9 cellular contexts compared by ENCODE assay signal in the genomic region with DNA sequence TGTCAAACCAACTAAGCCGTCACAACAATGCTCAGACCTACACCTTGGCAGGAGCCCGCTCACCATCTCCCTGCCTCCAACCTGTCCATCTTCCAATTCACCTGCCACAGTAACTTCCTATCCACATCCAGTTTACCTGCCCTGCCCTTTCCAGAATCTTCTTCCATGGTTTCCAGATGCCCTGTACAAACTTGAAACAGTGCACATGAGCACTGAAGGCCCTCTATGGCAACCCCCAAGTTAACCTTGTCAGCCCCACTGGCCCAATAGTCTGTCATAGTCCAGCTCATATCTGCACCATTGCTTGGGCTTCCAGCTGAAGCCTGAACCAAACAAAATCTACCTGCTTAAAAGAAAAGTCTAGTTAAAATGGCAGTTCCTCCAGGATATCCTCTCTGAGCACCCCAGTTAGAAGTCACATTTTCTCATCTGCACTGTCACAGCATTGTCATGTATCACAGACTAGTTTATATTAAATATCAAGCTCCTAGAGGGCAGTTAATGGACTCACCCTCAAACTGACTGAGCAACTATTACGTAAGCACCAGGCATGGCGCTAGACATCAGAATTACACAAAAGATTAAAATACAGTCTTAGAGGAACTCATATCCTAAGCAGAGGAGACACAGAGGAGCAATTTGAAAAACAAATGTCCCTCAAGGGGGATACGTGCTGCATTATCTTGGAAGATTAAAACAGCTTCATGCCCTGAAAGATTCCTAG. TPM values are rescaled to one million over a fixed set of nuclear protein-coding genes. Genes with fewer than 3 reads are reported as not detected.
DNase-seq lines count a peak whose midpoint lies in the region; FAIRE-seq and TF ChIP-seq lines count a peak whose summit lies in the region.
"Had no signal": no experiment of that assay in that cellular context is flagged by ENCODE, and none has a peak within 500 bp of the region (broad histone marks: within the 10 kb centered on the region; RNA-seq: fewer than 3 reads in every experiment).

No MANE protein-coding gene starts in this region.

- H3K9me2 ChIP-seq in Karpas-422 (replicated peaks; ENCODE audit: insufficient read depth, low read length), result no peaks in the 10 kb centered on the region
- H3K9me2 ChIP-seq in GM23248 (ENCODE audit: insufficient read depth), result no peaks in the 10 kb centered on the region

- H3K27ac ChIP-seq in ACC112 (ENCODE audit: low read depth, low read length), result peak overlapping the region; percentile 51; the same call in 1 of the 2 replicates
- H3K27ac ChIP-seq in Karpas-422 (ENCODE audit: low read length), result peak overlapping the region; percentile 45
- H3K27ac ChIP-seq in muscle layer of colon (ENCODE audit: low read depth, low read length), result peak overlapping the region; percentile 30
- H3K27ac ChIP-seq in GM23248, result no peak overlapping the region

- H4K20me1 ChIP-seq in Karpas-422 (ENCODE audit: insufficient read depth, low read depth, low read length) (peaks cover 67% of the 10 kb centered on the region), GM23248 (ENCODE audit: insufficient read depth) (peaks cover 42% of the 10 kb centered on the region)

- H3K27ac Mint-ChIP-seq in MCF 10A (ENCODE audit: low read depth, unreplicated experiment), result peak overlapping the region; percentile 93

- peaks cover 86% of the 10 kb centered on the region for H3K36me3 Mint-ChIP-seq in MCF 10A (ENCODE audit: insufficient read depth, unreplicated experiment)

- H3K9ac ChIP-seq in Karpas-422 (ENCODE audit: low read length) (no peak overlapping the region), muscle layer of colon (ENCODE audit: low read length) (no peak overlapping the region), GM23248 (no peak overlapping the region)

- WGBS in GM23248 (ENCODE audit: low coverage in 1 of 2, low lambda C conversion rate in 2 of 2, missing lambda C conversion rate in 2 of 2), 2 experiments, result 97 to 99% methylated on average over 5 of the region's 5 CpGs

- H3K27me3 Mint-ChIP-seq in MCF 10A (ENCODE audit: insufficient read depth, unreplicated experiment), result no peaks in the 10 kb centered on the region

- BruUV-seq in MCF 10A (replicated peaks; lab: Mats Ljungman, UMichigan), result no TSS peak

- H3K4me3 ChIP-seq in ACC112 (ENCODE audit: low read depth, low read length), result no peak overlapping the region
- no peak overlapping the region for H3K4me3 ChIP-seq in Karpas-422 (ENCODE audit: low read length)
- H3K4me3 ChIP-seq in muscle layer of colon (ENCODE audit: low read depth in 1 of 2, low read length in 2 of 2), result peak overlapping the region in 1 of 2 donors; percentile 19
- H3K4me3 ChIP-seq in GM23248, result no peak overlapping the region

- H3K4me2 ChIP-seq in Karpas-422 (ENCODE audit: low read depth, low read length, poor library complexity, severe bottlenecking), result no peak overlapping the region
- no peak overlapping the region for H3K4me2 ChIP-seq in GM23248 (ENCODE audit: unreplicated experiment)

- no peak for FAIRE-seq in frontal cortex (lab: Jason Lieb, UNC)

- TF ChIP-seq CTCF in MCF 10A (IDR thresholded peaks at IDR 0.05; ENCODE audit: unreplicated experiment), result no peak

- H3F3A ChIP-seq in GM23248 (ENCODE audit: insufficient read depth), result peaks cover 26% of the 10 kb centered on the region

- H3K4me1 ChIP-seq in ACC112 (ENCODE audit: control insufficient read depth, insufficient read depth, low read length, unreplicated experiment), result peaks cover 70% of the 10 kb centered on the region
- H3K4me1 ChIP-seq in Karpas-422 (ENCODE audit: low read length), result peaks cover 97% of the 10 kb centered on the region
- peaks cover 77% of the 10 kb centered on the region for H3K4me1 ChIP-seq in muscle layer of colon (ENCODE audit: insufficient read depth, low read length)
- peaks cover 39% of the 10 kb centered on the region for H3K4me1 ChIP-seq in GM23248 (ENCODE audit: insufficient read depth)

- H2AFZ ChIP-seq in ACC112 (ENCODE audit: low read length, unreplicated experiment) (no peak overlapping the region), Karpas-422 (ENCODE audit: low read length) (no peak overlapping the region), GM23248 (no peak overlapping the region)

- intact Hi-C loops in MCF 10A (cut with micrococcal nuclease), result loop anchor here (1.0 kb wide), 1 partner anchor 10 kb away; no protein-coding TSS in a partner anchor

- no peaks in the 10 kb centered on the region for H3K27me3 ChIP-seq in ACC112 (ENCODE audit: insufficient read depth, low read length)
- no peaks in the 10 kb centered on the region for H3K27me3 ChIP-seq in Karpas-422 (ENCODE audit: low read length)
- no peaks in the 10 kb centered on the region for H3K27me3 ChIP-seq in muscle layer of colon (ENCODE audit: control insufficient read depth in 1 of 2, insufficient read depth in 2 of 2, low read length in 2 of 2)
- H3K27me3 ChIP-seq in GM23248 (replicated peaks; ENCODE audit: insufficient read depth), result no peaks in the 10 kb centered on the region

- H3K4me3 Mint-ChIP-seq in MCF 10A (ENCODE audit: unreplicated experiment), result peak overlapping the region; percentile 25

- H3K9me3 ChIP-seq in Karpas-422 (ENCODE audit: low read length) (no peaks in the 10 kb centered on the region), muscle layer of colon (ENCODE audit: low read length) (no peaks in the 10 kb centered on the region), GM23248 (ENCODE audit: low read depth) (no peaks in the 10 kb centered on the region)

- H3K79me2 ChIP-seq in ACC112 (ENCODE audit: control insufficient read depth, insufficient read depth, low read length, unreplicated experiment) (peaks cover 100% of the 10 kb centered on the region), Karpas-422 (ENCODE audit: low read length) (peaks cover 100% of the 10 kb centered on the region), GM23248 (ENCODE audit: insufficient read depth) (peaks cover 100% of the 10 kb centered on the region)

- POLR2A ChIA-PET in MCF 10A (lab: Yijun Ruan, JAX), result interaction anchor here (0.6 to 8.9 kb wide), 9 partner anchors 9 to 88 kb away, joined by 3 to 131 read pairs (median 7); partner anchors contain the start of gene NFE2L2

- H3K9me3 Mint-ChIP-seq in MCF 10A (ENCODE audit: unreplicated experiment), result no peaks in the 10 kb centered on the region

- peaks cover 45% of the 10 kb centered on the region for H3K4me1 Mint-ChIP-seq in MCF 10A (ENCODE audit: insufficient read depth, unreplicated experiment)

- CTCF ChIA-PET in MCF 10A (lab: Yijun Ruan, JAX), result interaction anchor here (1.0 to 3.3 kb wide), 6 partner anchors 8 to 88 kb away, joined by 3 to 17 read pairs (median 4); partner anchors contain the start of gene NFE2L2

- in situ Hi-C loops in GM23248 (cut with MboI), result no loop called here

- H3K36me3 ChIP-seq in ACC112 (ENCODE audit: insufficient read depth, low read length) (peaks cover 27% of the 10 kb centered on the region), Karpas-422 (ENCODE audit: insufficient read depth, low read length) (peaks cover 14% of the 10 kb centered on the region; the same call in 1 of the 2 replicates), muscle layer of colon (ENCODE audit: insufficient read depth, low read length) (no peaks in the 10 kb centered on the region), GM23248 (ENCODE audit: low read depth) (0 out of 2 replicates have a peak, but pooled peaks cover 3% of the 10 kb centered on the region)

- no peak for DNase-seq in Karpas-422
- no peak for DNase-seq in MCF 10A (ENCODE audit: unreplicated experiment)
- DNase-seq in GM23248, result no peak
- no peak for DNase-seq in UCSD-AML1 (lab: John Stamatoyannopoulos, UW; ENCODE audit: unreplicated experiment)
- DNase-seq in NCI-H1436 treated with DMSO at 0.1 percent for 48 hours (lab: John Stamatoyannopoulos, UW), result no peak
- DNase-seq in frontal cortex (ENCODE audit: low spot score in 2 of 2), result no peak
- DNase-seq: activated CD8-positive, alpha-beta memory T cell treated with anti-CD3 and anti-CD28 coated beads, Interleukin-2, amount 50 U/mL, for 48 hours had no signal

RNA-seq across cellular contexts. Expression of gene NFE2L2, which starts 11.6 kb away (rescaled TPM):
- total RNA-seq in Karpas-422 (2014; rRNA removed; shearing (Covaris generic); ENCODE audit: low replicate concordance), result 33.1 and 66.7 TPM in 2 replicates
- total RNA-seq in MCF 10A (2022) (135 and 180 TPM in 2 replicates), frontal cortex (8.6 TPM)
- 62.0 and 77.4 TPM in 2 replicates for total RNA-seq in GM23248 (2014; rRNA removed; shearing (Covaris generic))
- 116 and 123 TPM in 2 replicates for polyA plus RNA-seq in GM23248 (2016; fragmentation: Nextera tagmentation; extraction: Ambion mirVana)

RNA-seq across cellular contexts. Expression of gene HNRNPA3, which starts 40.4 kb away (rescaled TPM):
- total RNA-seq in Karpas-422 (2014; rRNA removed; shearing (Covaris generic); ENCODE audit: low replicate concordance), result 51.7 and 62.7 TPM in 2 replicates
- total RNA-seq in MCF 10A (2022) (142 and 179 TPM in 2 replicates), frontal cortex (63.2 TPM)
- total RNA-seq in GM23248 (2014; rRNA removed; shearing (Covaris generic)), result 15.0 and 19.7 TPM in 2 replicates
- polyA plus RNA-seq in GM23248 (2016; fragmentation: Nextera tagmentation; extraction: Ambion mirVana), result 47.1 and 51.0 TPM in 2 replicates
